In genomic region chr10:113126506-113127192, GRCh38 we compare ENCODE assay signal across 8 cellular contexts.
DNase-seq lines count a peak whose midpoint lies in the region; ATAC-seq and TF ChIP-seq lines count a peak whose summit lies in the region.

No MANE protein-coding gene starts in this region.

- TF ChIP-seq CTCF in LNCaP clone FGC (IDR thresholded peaks at IDR 0.05; ENCODE audit: control insufficient read depth, extremely low read depth, insufficient read depth): peak; percentile 89
- TF ChIP-seq CTCF in brain microvascular endothelial cell (IDR thresholded peaks at IDR 0.05; ENCODE audit: low read depth, low read length, missing control alignments): peak; percentile 44
- peak in 1 of 4 experiments; percentile 83 for TF ChIP-seq CTCF in sigmoid colon (IDR thresholded peaks at IDR 0.05)

- no peak for TF ChIP-seq EP300 in sigmoid colon (IDR thresholded peaks at IDR 0.05)

- WGBS in sigmoid colon, 2 donors: 5 to 9% methylated on average over 50 of the region's 50 CpGs

- no peaks in the 10 kb centered on the region for H3K36me3 Mint-ChIP-seq in T-cell

- H3K27me3 Mint-ChIP-seq in T-cell: peaks cover 34 to 46% of the 10 kb centered on the region in 2 donors

- intact Hi-C loops in sigmoid colon (cut with DNase I): loop anchor here (2.0 to 10.0 kb wide), 4 partner anchors 258 to 559 kb away; no protein-coding TSS in a partner anchor

- H3K27me3 ChIP-seq in brain microvascular endothelial cell (replicated peaks) (no peaks in the 10 kb centered on the region), iPS-18a (ENCODE audit: control insufficient read depth, insufficient read depth, low read length) (peaks cover 13% of the 10 kb centered on the region), sigmoid colon (no peaks in the 10 kb centered on the region)

- POLR2A ChIA-PET in T-cell (lab: Charles Lee): no interaction called here

- H3K36me3 ChIP-seq in brain microvascular endothelial cell (replicated peaks) (no peaks in the 10 kb centered on the region), iPS-18a (ENCODE audit: control insufficient read depth, low read depth, low read length) (no peaks in the 10 kb centered on the region), sigmoid colon (no peaks in the 10 kb centered on the region)

- H3K4me3 ChIP-seq in LNCaP clone FGC (ENCODE audit: low read depth, low read length) (no peak overlapping the region), brain microvascular endothelial cell (ENCODE audit: low read depth, low read length) (peak overlapping the region; percentile 38), iPS-18a (ENCODE audit: low read length) (peak overlapping the region; percentile 62), sigmoid colon (peak overlapping the region in 3 of 4 donors; percentile 33 to 44 (median 39))

- H3K27ac ChIP-seq in brain microvascular endothelial cell: no peak overlapping the region
- H3K27ac ChIP-seq in iPS-18a (ENCODE audit: low read length): no peak overlapping the region
- peak overlapping the region in 2 of 4 donors; percentile 11 to 29 for H3K27ac ChIP-seq in sigmoid colon

- CTCF ChIA-PET in T-cell (lab: Charles Lee): interaction anchor here (0.6 to 1.5 kb wide), 11 partner anchors 9 to 841 kb away, joined by 3 to 6 read pairs (median 3); no protein-coding TSS in a partner anchor

- H3K9me3 ChIP-seq in iPS-18a (ENCODE audit: control insufficient read depth, low read depth, low read length): no peaks in the 10 kb centered on the region
- H3K9me3 ChIP-seq in sigmoid colon: no peaks in the 10 kb centered on the region

- TF ChIP-seq POLR2A in sigmoid colon (IDR thresholded peaks at IDR 0.05): no peak

- no peak overlapping the region for H3K27ac Mint-ChIP-seq in T-cell

- in situ Hi-C loops in brain microvascular endothelial cell (cut with HindIII; ENCODE audit: low pct_ligation_motif_present, low sequenced_read_pairs): no loop called here

- no peaks in the 10 kb centered on the region for H3K9me3 Mint-ChIP-seq in T-cell

- peaks cover 5 to 7% (median 6%) of the 10 kb centered on the region in 3 donors for H3K4me1 Mint-ChIP-seq in T-cell

- peak overlapping the region; percentile 25 to 56 (median 53) for H3K4me3 Mint-ChIP-seq in T-cell

- DNase-seq in Daoy (ENCODE audit: low read depth): peak; percentile 86
- no peak for DNase-seq in LNCaP clone FGC (ENCODE audit: low read depth)
- peak in 30 of 34 experiments; percentile 8 to 51 (median 26) for DNase-seq in T-cell
- DNase-seq in brain microvascular endothelial cell: peak; percentile 43
- DNase-seq in sigmoid colon: peak; percentile 86

- no peak overlapping the region for H3K9ac ChIP-seq in iPS-18a (ENCODE audit: low read length)

- peak; percentile 83 to 96 (median 90) for ATAC-seq in T-cell (replicated peaks in 1 of 4)
- no peak for ATAC-seq in GM19324 (IDR thresholded peaks at IDR 0.05; ENCODE audit: low FRiP score, unreplicated experiment)
- no peak for ATAC-seq in HG03342 (IDR thresholded peaks at IDR 0.05; ENCODE audit: unreplicated experiment)

- H3K4me1 ChIP-seq in iPS-18a (ENCODE audit: control insufficient read depth, low read depth, low read length): peaks cover 65% of the 10 kb centered on the region
- H3K4me1 ChIP-seq in sigmoid colon: peaks cover 0 to 24% (median 17%) of the 10 kb centered on the region in 4 donors

Comparison
In these comparisons a context has a peak if more than half of its experiments do, and no peak if none do; other contexts are left out.
1. ATAC-seq: peak in T-cell (4 of 4); none in GM19324 (single experiment) and HG03342 (single experiment).